Comparison of ENCODE assay signal across 22 cellular contexts in genomic region chr2:172328103-172328835, GRCh38.
"Had no signal": no experiment of that assay in that cellular context is flagged by ENCODE, and none has a peak within 500 bp of the region (broad histone marks: within the 10 kb centered on the region; RNA-seq: fewer than 3 reads in every experiment).

No MANE protein-coding gene starts in this region.

- H3K4me1 Mint-ChIP-seq: activated CD8-positive, alpha-beta memory T cell treated with anti-CD3 and anti-CD28 coated beads, Interleukin-2, amount 10 ng/mL, durations not matched to agents 7 days and 5 days; activated naive CD8-positive, alpha-beta T cell treated with anti-CD3 and anti-CD28 coated beads, Interleukin-2, amount 10 ng/mL, durations not matched to agents 7 days and 5 days; stimulated activated naive B cell treated with anti-CD40 and anti-IgM and Interleukin-4, amounts not matched to agents 10 μg/mL and 1 μg/mL and 100 μg/mL, for 72 hours had no signal

- H3K9me3 ChIP-seq: gastroesophageal sphincter, heart left ventricle, left ventricle myocardium inferior, thoracic aorta, upper lobe of right lung had no signal

- H3K36me3 ChIP-seq: brain microvascular endothelial cell, gastroesophageal sphincter, heart left ventricle, left ventricle myocardium inferior, thoracic aorta, upper lobe of right lung had no signal

- H3K4me1 ChIP-seq: gastroesophageal sphincter had no signal

- H3K27me3 ChIP-seq: brain microvascular endothelial cell, dorsolateral prefrontal cortex, gastroesophageal sphincter, heart left ventricle, upper lobe of right lung had no signal

- H3K27ac Mint-ChIP-seq: activated B cell treated with CpG ODN at 0.5 μM for 24 hours; activated CD4-positive, alpha-beta memory T cell treated with anti-CD3 and anti-CD28 coated beads for 36 hours; activated CD8-positive, alpha-beta memory T cell treated with anti-CD3 and anti-CD28 coated beads, Interleukin-2, amount 10 ng/mL, durations not matched to agents 7 days and 5 days; activated naive CD8-positive, alpha-beta T cell treated with anti-CD3 and anti-CD28 coated beads, Interleukin-2, amount 10 ng/mL, durations not matched to agents 7 days and 5 days; activated T-helper 2 cell treated with anti-CD3 and anti-CD28 coated beads, Interferon-gamma antibody, Interleukin-2, Interleukin-4, amounts not matched to agents 10 μg/mL and 5 μg/mL and 100 μg/mL, durations not matched to agents 14 hours and 24 hours and 36 hours; nephron; stimulated activated naive B cell treated with anti-CD40 and anti-IgM and Interleukin-4, amounts not matched to agents 10 μg/mL and 1 μg/mL and 100 μg/mL, for 72 hours had no signal

- H3K27me3 Mint-ChIP-seq: activated CD4-positive, alpha-beta memory T cell treated with anti-CD3 and anti-CD28 coated beads for 36 hours; activated CD8-positive, alpha-beta memory T cell treated with anti-CD3 and anti-CD28 coated beads, Interleukin-2, amount 10 ng/mL, durations not matched to agents 7 days and 5 days; activated naive CD8-positive, alpha-beta T cell treated with anti-CD3 and anti-CD28 coated beads, Interleukin-2, amount 10 ng/mL, durations not matched to agents 7 days and 5 days; stimulated activated naive B cell treated with anti-CD40 and anti-IgM and Interleukin-4, amounts not matched to agents 10 μg/mL and 1 μg/mL and 100 μg/mL, for 72 hours had no signal

- H3K4me3 Mint-ChIP-seq: activated B cell treated with CpG ODN at 0.5 μM for 24 hours; activated CD4-positive, alpha-beta memory T cell treated with anti-CD3 and anti-CD28 coated beads for 36 hours; activated CD8-positive, alpha-beta memory T cell treated with anti-CD3 and anti-CD28 coated beads, Interleukin-2, amount 10 ng/mL, durations not matched to agents 7 days and 5 days; activated naive CD8-positive, alpha-beta T cell treated with anti-CD3 and anti-CD28 coated beads, Interleukin-2, amount 10 ng/mL, durations not matched to agents 7 days and 5 days; immature natural killer cell; nephron; stimulated activated naive B cell treated with anti-CD40 and anti-IgM and Interleukin-4, amounts not matched to agents 10 μg/mL and 1 μg/mL and 100 μg/mL, for 72 hours had no signal

- H3K36me3 Mint-ChIP-seq: activated CD4-positive, alpha-beta memory T cell treated with anti-CD3 and anti-CD28 coated beads for 36 hours; activated CD8-positive, alpha-beta memory T cell treated with anti-CD3 and anti-CD28 coated beads, Interleukin-2, amount 10 ng/mL, durations not matched to agents 7 days and 5 days; activated naive CD8-positive, alpha-beta T cell treated with anti-CD3 and anti-CD28 coated beads, Interleukin-2, amount 10 ng/mL, durations not matched to agents 7 days and 5 days; stimulated activated naive B cell treated with anti-CD40 and anti-IgM and Interleukin-4, amounts not matched to agents 10 μg/mL and 1 μg/mL and 100 μg/mL, for 72 hours had no signal

- H3K4me3 ChIP-seq: dorsolateral prefrontal cortex, gastroesophageal sphincter, heart left ventricle, left ventricle myocardium inferior, thoracic aorta, upper lobe of right lung had no signal

- DNase-seq: activated B cell treated with CpG ODN at 0.5 μM for 24 hours; activated CD4-positive, alpha-beta memory T cell treated with anti-CD3 and anti-CD28 coated beads for 36 hours; activated CD4-positive, alpha-beta T cell treated with anti-CD3 and anti-CD28 coated beads for 4 hours; activated CD8-positive, alpha-beta memory T cell treated with anti-CD3 and anti-CD28 coated beads, Interleukin-2, amount 10 ng/mL, durations not matched to agents 7 days and 5 days; activated naive CD4-positive, alpha-beta T cell treated with Interleukin-2 at 50 U/mL for 16 hours; activated naive CD8-positive, alpha-beta T cell treated with anti-CD3 and anti-CD28 coated beads, Interleukin-2, amount 10 ng/mL, durations not matched to agents 7 days and 5 days; activated T-cell treated with anti-CD3 and anti-CD28 coated beads, Interleukin-2, amount 50 U/mL, for 1 hour; brain microvascular endothelial cell; central memory CD4-positive, alpha-beta T cell; dorsolateral prefrontal cortex; heart left ventricle; immature natural killer cell; kidney glomerular epithelial cell; left ventricle myocardium inferior; mammary epithelial cell; midbrain; stimulated activated naive B cell treated with anti-CD40 and anti-IgM and Interleukin-4, amounts not matched to agents 10 μg/mL and 1 μg/mL and 100 μg/mL, for 72 hours; upper lobe of right lung had no signal

- H3K9me3 Mint-ChIP-seq: activated B cell treated with CpG ODN at 0.5 μM for 24 hours; activated CD4-positive, alpha-beta memory T cell treated with anti-CD3 and anti-CD28 coated beads for 36 hours; activated T-helper 2 cell treated with anti-CD3 and anti-CD28 coated beads, Interferon-gamma antibody, Interleukin-2, Interleukin-4, amounts not matched to agents 10 μg/mL and 5 μg/mL and 100 μg/mL, durations not matched to agents 14 hours and 24 hours and 36 hours; immature natural killer cell; nephron had no signal

- H3K27ac ChIP-seq: brain microvascular endothelial cell, dorsolateral prefrontal cortex, thoracic aorta, upper lobe of right lung had no signal

- ATAC-seq: activated CD8-positive, alpha-beta memory T cell treated with anti-CD3 and anti-CD28 coated beads, Interleukin-2, amount 10 ng/mL, durations not matched to agents 7 days and 5 days; gastroesophageal sphincter; heart left ventricle; stimulated activated naive B cell treated with anti-CD40 and anti-IgM and Interleukin-4, amounts not matched to agents 10 μg/mL and 1 μg/mL and 100 μg/mL, for 72 hours; upper lobe of right lung had no signal
